ENCODE assay signal across 1 cellular context in the genomic region with DNA sequence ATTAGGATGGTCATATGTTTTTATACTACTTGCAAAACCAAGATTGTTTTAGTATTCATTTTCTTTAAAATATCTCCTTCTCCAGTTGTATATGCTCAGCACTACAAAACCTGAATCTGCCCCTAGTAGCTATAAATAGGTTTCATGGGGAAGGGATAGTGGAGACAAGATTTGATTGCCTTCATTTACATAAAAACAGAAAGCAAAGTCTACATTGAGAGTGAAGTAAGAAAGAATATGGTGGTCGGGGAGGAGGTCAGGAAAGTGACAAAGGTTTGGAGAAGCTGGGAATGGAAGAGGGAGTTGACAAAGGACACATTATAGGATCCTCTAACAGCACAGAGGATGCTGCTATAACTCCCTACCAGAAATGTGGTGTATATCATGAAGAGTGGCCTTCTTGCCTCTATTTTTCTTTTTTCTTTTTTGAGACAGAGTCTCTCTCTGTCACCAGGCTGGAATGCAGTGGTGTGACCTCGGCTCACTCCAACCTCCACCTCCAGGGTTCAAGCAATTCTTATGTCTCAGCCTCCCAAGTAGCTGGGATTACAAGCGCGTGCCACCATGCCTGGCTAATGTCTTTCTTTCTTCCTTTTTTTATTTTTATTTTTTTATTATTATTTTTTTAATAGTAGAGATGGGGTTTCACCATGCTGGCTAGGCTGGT.
TF ChIP-seq lines count a peak whose summit lies in the region.

No MANE protein-coding gene starts in this region.

TF ChIP-seq in GM23338, 12 proteins besides CTCF, POLR2A, EP300 and RAD21 (continued from another document):
- TF ChIP-seq, protein P1, sequence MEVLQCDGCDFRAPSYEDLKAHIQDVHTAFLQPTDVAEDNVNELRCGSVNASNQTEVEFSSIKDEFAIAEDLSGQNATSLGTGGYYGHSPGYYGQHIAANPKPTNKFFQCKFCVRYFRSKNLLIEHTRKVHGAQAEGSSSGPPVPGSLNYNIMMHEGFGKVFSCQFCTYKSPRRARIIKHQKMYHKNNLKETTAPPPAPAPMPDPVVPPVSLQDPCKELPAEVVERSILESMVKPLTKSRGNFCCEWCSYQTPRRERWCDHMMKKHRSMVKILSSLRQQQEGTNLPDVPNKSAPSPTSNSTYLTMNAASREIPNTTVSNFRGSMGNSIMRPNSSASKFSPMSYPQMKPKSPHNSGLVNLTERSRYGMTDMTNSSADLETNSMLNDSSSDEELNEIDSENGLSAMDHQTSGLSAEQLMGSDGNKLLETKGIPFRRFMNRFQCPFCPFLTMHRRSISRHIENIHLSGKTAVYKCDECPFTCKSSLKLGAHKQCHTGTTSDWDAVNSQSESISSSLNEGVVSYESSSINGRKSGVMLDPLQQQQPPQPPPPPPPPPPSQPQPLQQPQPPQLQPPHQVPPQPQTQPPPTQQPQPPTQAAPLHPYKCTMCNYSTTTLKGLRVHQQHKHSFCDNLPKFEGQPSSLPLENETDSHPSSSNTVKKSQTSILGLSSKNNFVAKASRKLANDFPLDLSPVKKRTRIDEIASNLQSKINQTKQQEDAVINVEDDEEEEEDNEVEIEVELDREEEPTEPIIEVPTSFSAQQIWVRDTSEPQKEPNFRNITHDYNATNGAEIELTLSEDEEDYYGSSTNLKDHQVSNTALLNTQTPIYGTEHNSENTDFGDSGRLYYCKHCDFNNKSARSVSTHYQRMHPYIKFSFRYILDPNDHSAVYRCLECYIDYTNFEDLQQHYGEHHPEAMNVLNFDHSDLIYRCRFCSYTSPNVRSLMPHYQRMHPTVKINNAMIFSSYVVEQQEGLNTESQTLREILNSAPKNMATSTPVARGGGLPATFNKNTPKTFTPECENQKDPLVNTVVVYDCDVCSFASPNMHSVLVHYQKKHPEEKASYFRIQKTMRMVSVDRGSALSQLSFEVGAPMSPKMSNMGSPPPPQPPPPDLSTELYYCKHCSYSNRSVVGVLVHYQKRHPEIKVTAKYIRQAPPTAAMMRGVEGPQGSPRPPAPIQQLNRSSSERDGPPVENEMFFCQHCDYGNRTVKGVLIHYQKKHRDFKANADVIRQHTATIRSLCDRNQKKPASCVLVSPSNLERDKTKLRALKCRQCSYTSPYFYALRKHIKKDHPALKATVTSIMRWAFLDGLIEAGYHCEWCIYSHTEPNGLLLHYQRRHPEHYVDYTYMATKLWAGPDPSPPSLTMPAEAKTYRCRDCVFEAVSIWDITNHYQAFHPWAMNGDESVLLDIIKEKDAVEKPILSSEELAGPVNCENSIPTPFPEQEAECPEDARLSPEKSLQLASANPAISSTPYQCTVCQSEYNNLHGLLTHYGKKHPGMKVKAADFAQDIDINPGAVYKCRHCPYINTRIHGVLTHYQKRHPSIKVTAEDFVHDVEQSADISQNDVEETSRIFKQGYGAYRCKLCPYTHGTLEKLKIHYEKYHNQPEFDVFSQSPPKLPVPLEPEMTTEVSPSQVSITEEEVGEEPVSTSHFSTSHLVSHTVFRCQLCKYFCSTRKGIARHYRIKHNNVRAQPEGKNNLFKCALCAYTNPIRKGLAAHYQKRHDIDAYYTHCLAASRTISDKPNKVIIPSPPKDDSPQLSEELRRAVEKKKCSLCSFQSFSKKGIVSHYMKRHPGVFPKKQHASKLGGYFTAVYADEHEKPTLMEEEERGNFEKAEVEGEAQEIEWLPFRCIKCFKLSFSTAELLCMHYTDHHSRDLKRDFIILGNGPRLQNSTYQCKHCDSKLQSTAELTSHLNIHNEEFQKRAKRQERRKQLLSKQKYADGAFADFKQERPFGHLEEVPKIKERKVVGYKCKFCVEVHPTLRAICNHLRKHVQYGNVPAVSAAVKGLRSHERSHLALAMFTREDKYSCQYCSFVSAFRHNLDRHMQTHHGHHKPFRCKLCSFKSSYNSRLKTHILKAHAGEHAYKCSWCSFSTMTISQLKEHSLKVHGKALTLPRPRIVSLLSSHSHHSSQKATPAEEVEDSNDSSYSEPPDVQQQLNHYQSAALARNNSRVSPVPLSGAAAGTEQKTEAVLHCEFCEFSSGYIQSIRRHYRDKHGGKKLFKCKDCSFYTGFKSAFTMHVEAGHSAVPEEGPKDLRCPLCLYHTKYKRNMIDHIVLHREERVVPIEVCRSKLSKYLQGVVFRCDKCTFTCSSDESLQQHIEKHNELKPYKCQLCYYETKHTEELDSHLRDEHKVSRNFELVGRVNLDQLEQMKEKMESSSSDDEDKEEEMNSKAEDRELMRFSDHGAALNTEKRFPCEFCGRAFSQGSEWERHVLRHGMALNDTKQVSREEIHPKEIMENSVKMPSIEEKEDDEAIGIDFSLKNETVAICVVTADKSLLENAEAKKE (CRISPR knock-in tag; IDR thresholded peaks at IDR 0.05): no peak
- TF ChIP-seq STAT1 (IDR thresholded peaks at IDR 0.05; ENCODE audit: unreplicated experiment) (no peak), NANOG (IDR thresholded peaks at IDR 0.05; ENCODE audit: borderline replicate concordance) (no peak)
TF ChIP-seq in GM23338: peak in this region for 0.
